10 cellular contexts compared by ENCODE assay signal in the genomic region with DNA sequence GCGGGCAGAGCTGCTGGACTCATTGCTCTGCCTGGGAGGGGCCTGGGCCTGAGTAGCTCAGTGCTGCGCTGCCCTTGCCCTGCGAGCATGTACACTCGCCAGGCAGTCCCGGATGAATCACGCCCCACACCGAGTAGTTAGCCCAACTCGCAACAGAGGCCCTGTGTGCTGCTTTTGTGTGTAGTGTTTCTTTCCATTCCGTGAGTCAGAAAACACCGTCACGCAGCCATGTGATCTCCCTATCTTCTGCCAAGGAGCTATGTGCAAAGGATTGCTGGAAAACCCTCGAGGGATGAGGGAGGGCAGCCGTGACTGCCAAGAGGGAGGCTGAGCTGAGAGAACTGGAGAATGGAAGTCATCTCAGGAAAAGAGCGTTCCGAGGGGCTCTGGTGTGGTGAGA. TPM values are rescaled to one million over a fixed set of nuclear protein-coding genes. Genes with fewer than 3 reads are reported as not detected.
DNase-seq lines count a peak whose midpoint lies in the region; ATAC-seq lines count a peak whose summit lies in the region.
"Had no signal": no experiment of that assay in that cellular context is flagged by ENCODE, and none has a peak within 500 bp of the region (broad histone marks: within the 10 kb centered on the region; RNA-seq: fewer than 3 reads in every experiment).

No MANE protein-coding gene starts in this region.

- H3K27me3 Mint-ChIP-seq in natural killer cell treated with Interleukin-12 subunit alpha and Interleukin-12 subunit beta and Interleukin-15 and Interleukin-18, amount 100 ng/mL, for 72 hours: peaks cover 0 to 6% of the 10 kb centered on the region in 2 donors
- H3K27me3 Mint-ChIP-seq: activated B cell treated with CpG ODN at 0.5 μM for 24 hours had no signal

- H3K4me1 Mint-ChIP-seq in natural killer cell treated with Interleukin-12 subunit alpha and Interleukin-12 subunit beta and Interleukin-15 and Interleukin-18, amount 100 ng/mL, for 72 hours (ENCODE audit: low read depth in 2 of 2): no peaks in the 10 kb centered on the region
- H3K4me1 Mint-ChIP-seq: activated B cell treated with CpG ODN at 0.5 μM for 24 hours had no signal

- no peak overlapping the region for H3K27ac Mint-ChIP-seq in natural killer cell treated with Interleukin-12 subunit alpha and Interleukin-12 subunit beta and Interleukin-15 and Interleukin-18, amount 100 ng/mL, for 72 hours
- H3K27ac Mint-ChIP-seq: activated B cell treated with CpG ODN at 0.5 μM for 24 hours, memory B cell had no signal

- H3K9me3 Mint-ChIP-seq in natural killer cell treated with Interleukin-12 subunit alpha and Interleukin-12 subunit beta and Interleukin-15 and Interleukin-18, amount 100 ng/mL, for 72 hours: no peaks in the 10 kb centered on the region
- H3K9me3 Mint-ChIP-seq: activated B cell treated with CpG ODN at 0.5 μM for 24 hours, memory B cell had no signal

- H3K4me3 Mint-ChIP-seq in natural killer cell treated with Interleukin-12 subunit alpha and Interleukin-12 subunit beta and Interleukin-15 and Interleukin-18, amount 100 ng/mL, for 72 hours: no peak overlapping the region
- H3K4me3 Mint-ChIP-seq: activated B cell treated with CpG ODN at 0.5 μM for 24 hours, memory B cell had no signal

- DNase-seq in DMS 273 (lab: John Stamatoyannopoulos, UW; ENCODE audit: unreplicated experiment) (peak; percentile 24), DMS 273 treated with DMSO at 0.1 percent for 48 hours (lab: John Stamatoyannopoulos, UW) (no peak), epidermal melanocyte (ENCODE audit: insufficient read length, low spot score) (peak; percentile 92), middle frontal gyrus (ENCODE audit: extremely low spot score, low spot score) (peak; percentile 72), ureter (ENCODE audit: low spot score) (peak; percentile 84), AML-193 (lab: John Stamatoyannopoulos, UW) (no peak)
- DNase-seq in natural killer cell treated with Interleukin-12 subunit alpha and Interleukin-12 subunit beta and Interleukin-15 and Interleukin-18, amount 100 ng/mL, for 72 hours (ENCODE audit: low spot score): no peak
- DNase-seq: activated B cell treated with CpG ODN at 0.5 μM for 24 hours had no signal

- no peak for ATAC-seq in GM18868 (IDR thresholded peaks at IDR 0.05; ENCODE audit: unreplicated experiment)
- ATAC-seq in natural killer cell treated with Interleukin-12 subunit alpha and Interleukin-12 subunit beta and Interleukin-15 and Interleukin-18, amount 100 ng/mL, for 72 hours: no peak

- H3K36me3 Mint-ChIP-seq in natural killer cell treated with Interleukin-12 subunit alpha and Interleukin-12 subunit beta and Interleukin-15 and Interleukin-18, amount 100 ng/mL, for 72 hours: no peaks in the 10 kb centered on the region
- H3K36me3 Mint-ChIP-seq: memory B cell had no signal

RNA-seq across cellular contexts. Expression of a gene that starts 37.3 kb away (rescaled TPM):
- 55.7 TPM for total RNA-seq in ureter
- total RNA-seq in natural killer cell treated with Interleukin-12 subunit alpha and Interleukin-12 subunit beta and Interleukin-15 and Interleukin-18, amount 100 ng/mL, for 72 hours: 10 to 100 TPM; 18.9 to 31.8 TPM

RNA-seq across cellular contexts. Expression of a gene that starts 55.4 kb away (rescaled TPM):
- 4.5 TPM for total RNA-seq in ureter
- total RNA-seq in natural killer cell treated with Interleukin-12 subunit alpha and Interleukin-12 subunit beta and Interleukin-15 and Interleukin-18, amount 100 ng/mL, for 72 hours: 10 to 100 TPM; 11.8 to 26.6 TPM

Comparison
In these comparisons a context has a peak if more than half of its experiments do, and no peak if none do; other contexts are left out.
1. DNase-seq: peak in DMS 273 (single experiment), epidermal melanocyte (single experiment), middle frontal gyrus (single experiment) and ureter (single experiment); none in DMS 273 treated with DMSO at 0.1 percent for 48 hours (single experiment), AML-193 (0 of 2) and natural killer cell treated with Interleukin-12 subunit alpha and Interleukin-12 subunit beta and Interleukin-15 and Interleukin-18, amount 100 ng/mL, for 72 hours (single experiment).